1 cellular context compared by ENCODE assay signal in genomic region chr10:44513592-44513991, GRCh38.
TF ChIP-seq lines count a peak whose summit lies in the region.

No MANE protein-coding gene starts in this region.

TF ChIP-seq in SK-N-SH treated with all-trans-retinoic acid at 6 μM for 48 hours, 23 proteins besides CTCF, POLR2A, EP300 and RAD21 (continued from another document):
- no peak for TF ChIP-seq TSHZ2 (CRISPR knock-in tag; IDR thresholded peaks at IDR 0.05)
- no peak for TF ChIP-seq TOX (CRISPR knock-in tag; IDR thresholded peaks at IDR 0.05; ENCODE audit: borderline replicate concordance)
- TF ChIP-seq, protein P1, sequence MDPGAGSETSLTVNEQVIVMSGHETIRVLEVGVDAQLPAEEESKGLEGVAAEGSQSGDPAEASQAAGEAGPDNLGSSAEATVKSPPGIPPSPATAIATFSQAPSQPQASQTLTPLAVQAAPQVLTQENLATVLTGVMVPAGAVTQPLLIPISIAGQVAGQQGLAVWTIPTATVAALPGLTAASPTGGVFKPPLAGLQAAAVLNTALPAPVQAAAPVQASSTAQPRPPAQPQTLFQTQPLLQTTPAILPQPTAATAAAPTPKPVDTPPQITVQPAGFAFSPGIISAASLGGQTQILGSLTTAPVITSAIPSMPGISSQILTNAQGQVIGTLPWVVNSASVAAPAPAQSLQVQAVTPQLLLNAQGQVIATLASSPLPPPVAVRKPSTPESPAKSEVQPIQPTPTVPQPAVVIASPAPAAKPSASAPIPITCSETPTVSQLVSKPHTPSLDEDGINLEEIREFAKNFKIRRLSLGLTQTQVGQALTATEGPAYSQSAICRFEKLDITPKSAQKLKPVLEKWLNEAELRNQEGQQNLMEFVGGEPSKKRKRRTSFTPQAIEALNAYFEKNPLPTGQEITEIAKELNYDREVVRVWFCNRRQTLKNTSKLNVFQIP (CRISPR knock-in tag; IDR thresholded peaks at IDR 0.05; ENCODE audit: borderline replicate concordance, low read depth) = no peak
- TF ChIP-seq PPARA (CRISPR knock-in tag; IDR thresholded peaks at IDR 0.05; ENCODE audit: borderline replicate concordance) = no peak
- TF ChIP-seq RARB (CRISPR knock-in tag; IDR thresholded peaks at IDR 0.05) = no peak
